Comparison of ENCODE assay signal across 13 cellular contexts in genomic region chr3:74390121-74390870, GRCh38.
DNase-seq lines count a peak whose midpoint lies in the region; ATAC-seq and TF ChIP-seq lines count a peak whose summit lies in the region.
"Had no signal": no experiment of that assay in that cellular context is flagged by ENCODE, and none has a peak within 500 bp of the region (broad histone marks: within the 10 kb centered on the region; RNA-seq: fewer than 3 reads in every experiment).

No MANE protein-coding gene starts in this region.

- H3K27ac Mint-ChIP-seq in CD4-positive, alpha-beta T cell, result no peak overlapping the region
- H3K27ac Mint-ChIP-seq in immature natural killer cell, result no peak overlapping the region
- H3K27ac Mint-ChIP-seq: T-helper 17 cell had no signal

- H3K4me1 Mint-ChIP-seq in CD4-positive, alpha-beta T cell (ENCODE audit: low read depth), result no peaks in the 10 kb centered on the region
- no peaks in the 10 kb centered on the region for H3K4me1 Mint-ChIP-seq in immature natural killer cell
- H3K4me1 Mint-ChIP-seq: T-helper 17 cell had no signal

- DNase-seq in GM04503 (ENCODE audit: low read depth) (peak; percentile 48), NCI-H2227 treated with DMSO at 0.1 percent for 48 hours (lab: John Stamatoyannopoulos, UW) (peak; percentile 31), astrocyte of the hippocampus (ENCODE audit: low read depth, low spot score) (peak; percentile 51), sciatic nerve (ENCODE audit: low spot score) (no peak), HuH-7 (ENCODE audit: low spot score) (no peak), HEK293T (ENCODE audit: extremely low spot score) (no peak), immature natural killer cell (no peak)
- no peak for DNase-seq in CD4-positive, alpha-beta T cell
- DNase-seq: C1 segment of cervical spinal cord, NCI-H1417, NCI-H2029 treated with DMSO at 0.1 percent for 48 hours, T-helper 17 cell had no signal

- no peaks in the 10 kb centered on the region for H3K27me3 Mint-ChIP-seq in CD4-positive, alpha-beta T cell
- no peaks in the 10 kb centered on the region for H3K27me3 Mint-ChIP-seq in immature natural killer cell (ENCODE audit: low read depth in 3 of 3)
- H3K27me3 Mint-ChIP-seq: T-helper 17 cell had no signal

- no peaks in the 10 kb centered on the region for H3K9me3 ChIP-seq in CD4-positive, alpha-beta T cell (ENCODE audit: control insufficient read depth, low read length)

- no peak overlapping the region for H3K4me3 Mint-ChIP-seq in CD4-positive, alpha-beta T cell
- no peak overlapping the region for H3K4me3 Mint-ChIP-seq in immature natural killer cell
- H3K4me3 Mint-ChIP-seq: T-helper 17 cell had no signal

- H3K36me3 Mint-ChIP-seq in CD4-positive, alpha-beta T cell (ENCODE audit: low read depth), result no peaks in the 10 kb centered on the region
- no peaks in the 10 kb centered on the region for H3K36me3 Mint-ChIP-seq in immature natural killer cell

- intact Hi-C loops in sciatic nerve (cut with DNase I), result no loop called here
- intact Hi-C loops in CD4-positive, alpha-beta T cell (cut with DNase I, micrococcal nuclease), result no loop called here

- CTCF ChIA-PET in CD4-positive, alpha-beta T cell (lab: Charles Lee), result no interaction called here
- CTCF ChIA-PET in HEK293T (lab: Yijun Ruan, JAX), result no interaction called here

- H3K9me3 Mint-ChIP-seq in CD4-positive, alpha-beta T cell, result peaks cover 14% of the 10 kb centered on the region
- H3K9me3 Mint-ChIP-seq in immature natural killer cell, result peaks cover 6 to 51% (median 23%) of the 10 kb centered on the region in 6 donors

- H3K27me3 ChIP-seq in CD4-positive, alpha-beta T cell (ENCODE audit: control insufficient read depth, insufficient read depth, low read length), result no peaks in the 10 kb centered on the region

- H3K27ac ChIP-seq in CD4-positive, alpha-beta T cell (ENCODE audit: low read depth, low read length), result no peak overlapping the region

- POLR2A ChIA-PET in CD4-positive, alpha-beta T cell (lab: Charles Lee), result no interaction called here
- POLR2A ChIA-PET in HEK293T (lab: Yijun Ruan, JAX), result no interaction called here

- no peak for TF ChIP-seq CTCF in CD4-positive, alpha-beta T cell (IDR thresholded peaks at IDR 0.05)

- peak; percentile 26 for ATAC-seq in sciatic nerve
- ATAC-seq in CD4-positive, alpha-beta T cell (ENCODE audit: poor library complexity), result no peak
- ATAC-seq: Right ventricle myocardium inferior, T-helper 17 cell had no signal

TF ChIP-seq in HEK293T, 16 proteins besides CTCF, POLR2A, EP300 and RAD21:
- TF ChIP-seq SP1 (IDR thresholded peaks at IDR 0.05) (no peak), NFRKB (IDR thresholded peaks at IDR 0.05) (no peak), ZNF384 (IDR thresholded peaks at IDR 0.05) (no peak), ELF4 (IDR thresholded peaks at IDR 0.05) (no peak), CTBP1 (IDR thresholded peaks at IDR 0.05; ENCODE audit: borderline replicate concordance) (no peak), ARNT (IDR thresholded peaks at IDR 0.05) (no peak), FOXM1 (IDR thresholded peaks at IDR 0.05; ENCODE audit: borderline replicate concordance) (no peak), L3MBTL2 (conservative IDR thresholded peaks at IDR 0.05) (no peak), SUZ12 (IDR thresholded peaks at IDR 0.05) (no peak)

Comparison
In these comparisons a context has a peak if more than half of its experiments do, and no peak if none do; other contexts are left out.
1. DNase-seq: peak in GM04503 (single experiment), NCI-H2227 treated with DMSO at 0.1 percent for 48 hours (single experiment) and astrocyte of the hippocampus (single experiment); none in sciatic nerve (single experiment), CD4-positive, alpha-beta T cell (0 of 10), HuH-7 (single experiment), HEK293T (single experiment) and immature natural killer cell (0 of 3).